27 cellular contexts compared by ENCODE assay signal in the genomic region with DNA sequence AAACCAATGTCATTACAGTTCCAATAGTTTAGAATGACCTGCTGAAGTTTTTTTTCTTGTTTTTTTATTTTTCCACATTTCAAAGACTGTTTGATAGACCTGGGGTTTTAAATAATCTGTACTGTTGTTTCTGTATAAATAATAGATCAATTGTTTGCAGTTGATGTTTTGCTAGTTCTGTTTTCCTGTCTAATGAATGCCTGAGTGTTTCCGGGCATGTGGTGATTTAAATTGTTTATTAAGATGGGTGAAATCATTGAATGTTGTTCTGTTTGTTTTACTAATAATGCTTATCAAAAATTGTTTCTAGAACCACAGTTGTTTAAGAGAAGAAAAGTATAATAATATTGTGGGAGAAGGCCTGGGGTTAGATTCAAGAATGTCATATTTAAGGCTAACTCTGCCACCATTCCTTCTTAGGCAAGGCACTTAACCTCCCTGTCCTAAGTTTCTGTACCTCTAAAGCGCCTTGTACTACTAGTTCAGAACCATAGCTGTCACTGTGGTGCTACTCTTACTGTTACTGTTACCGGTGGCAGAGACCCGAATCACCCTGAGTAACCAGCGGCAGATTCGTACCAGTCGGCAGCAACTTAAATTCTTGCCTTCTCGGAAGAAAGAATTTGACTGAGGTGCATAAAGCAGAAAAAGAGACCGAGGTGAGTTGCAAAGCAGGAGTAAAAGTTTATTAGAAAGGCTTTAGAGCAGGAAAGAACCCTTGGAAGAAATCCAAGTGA.
"Had no signal": no experiment of that assay in that cellular context is flagged by ENCODE, and none has a peak within 500 bp of the region (broad histone marks: within the 10 kb centered on the region; RNA-seq: fewer than 3 reads in every experiment).

No MANE protein-coding gene starts in this region.

- ATAC-seq: body of pancreas; left colon; naive thymus-derived CD8-positive, alpha-beta T cell; upper lobe of right lung had no signal

- H3K27ac ChIP-seq: body of pancreas, cardiac muscle cell, hepatocyte, sigmoid colon, thyroid gland, upper lobe of right lung had no signal

- H3K4me3 Mint-ChIP-seq: activated CD4-positive, alpha-beta memory T cell treated with anti-CD3 and anti-CD28 coated beads for 36 hours; activated naive CD4-positive, alpha-beta T cell treated with anti-CD3 and anti-CD28 coated beads for 36 hours; dendritic cell treated with granulocyte-macrophage colony-stimulating factor and Interleukin-4, amounts not matched to agents 40 ng/mL and 50 ng/mL, for 4 days; naive thymus-derived CD8-positive, alpha-beta T cell; T-helper 1 cell treated with Interleukin-12 subunit alpha and Interleukin-12 subunit beta and Interleukin-4 antibody, amounts not matched to agents 30 μg/mL and 1 μg/mL, for 36 hours had no signal

- DNase-seq: activated CD4-positive, alpha-beta memory T cell treated with anti-CD3 and anti-CD28 coated beads for 36 hours; activated CD4-positive, alpha-beta T cell treated with anti-CD3 and anti-CD28 coated beads for 48 hours; activated CD4-positive, CD25-positive, alpha-beta regulatory T cell; activated effector memory CD4-positive, alpha-beta T cell treated with Interleukin-2 at 50 U/mL for 16 hours; activated naive CD4-positive, alpha-beta T cell treated with anti-CD3 and anti-CD28 coated beads for 36 hours; activated T-cell treated with anti-CD3 and anti-CD28 coated beads, Interleukin-2, amount 50 U/mL, for 48 hours; body of pancreas; effector CD8-positive, alpha-beta T cell; erythroblast; foreskin fibroblast; glutamatergic neuron; left colon; mesenchymal stem cell; naive thymus-derived CD8-positive, alpha-beta T cell; retina; sigmoid colon; stimulated activated CD4-positive, alpha-beta T cell treated with anti-CD3 and anti-CD28 coated beads, Interleukin-4, amount 100 ng/mL, for 1 hour; stimulated activated naive CD4-positive, alpha-beta T cell; T1000; thyroid gland; upper lobe of right lung had no signal

- H3K4me1 Mint-ChIP-seq: naive thymus-derived CD8-positive, alpha-beta T cell had no signal

- H3K4me1 ChIP-seq: body of pancreas, sigmoid colon, thyroid gland, upper lobe of right lung had no signal

- H3K27me3 Mint-ChIP-seq: activated CD4-positive, alpha-beta memory T cell treated with anti-CD3 and anti-CD28 coated beads for 36 hours; dendritic cell treated with granulocyte-macrophage colony-stimulating factor and Interleukin-4, amounts not matched to agents 40 ng/mL and 50 ng/mL, for 4 days; naive thymus-derived CD8-positive, alpha-beta T cell; progenitor cell of endocrine pancreas had no signal

- H3K27me3 ChIP-seq: body of pancreas, cardiac muscle cell, hepatocyte, sigmoid colon, thyroid gland, upper lobe of right lung had no signal

- H3K36me3 ChIP-seq: cardiac muscle cell, sigmoid colon, thyroid gland, upper lobe of right lung had no signal

- H3K27ac Mint-ChIP-seq: activated CD4-positive, alpha-beta memory T cell treated with anti-CD3 and anti-CD28 coated beads for 36 hours; activated naive CD4-positive, alpha-beta T cell treated with anti-CD3 and anti-CD28 coated beads for 36 hours; dendritic cell treated with granulocyte-macrophage colony-stimulating factor and Interleukin-4, amounts not matched to agents 40 ng/mL and 50 ng/mL, for 4 days; naive thymus-derived CD8-positive, alpha-beta T cell; progenitor cell of endocrine pancreas; T-helper 1 cell treated with Interleukin-12 subunit alpha and Interleukin-12 subunit beta and Interleukin-4 antibody, amounts not matched to agents 30 μg/mL and 1 μg/mL, for 36 hours had no signal

- H3K36me3 Mint-ChIP-seq: activated CD4-positive, alpha-beta memory T cell treated with anti-CD3 and anti-CD28 coated beads for 36 hours; naive thymus-derived CD8-positive, alpha-beta T cell had no signal

- H3K4me3 ChIP-seq: body of pancreas, cardiac muscle cell, hepatocyte, sigmoid colon, smooth muscle cell, thyroid gland, upper lobe of right lung had no signal

- H3K9me3 ChIP-seq: body of pancreas, sigmoid colon, thyroid gland, upper lobe of right lung had no signal

- H3K9me3 Mint-ChIP-seq: activated CD4-positive, alpha-beta memory T cell treated with anti-CD3 and anti-CD28 coated beads for 36 hours; activated naive CD4-positive, alpha-beta T cell treated with anti-CD3 and anti-CD28 coated beads for 36 hours; dendritic cell treated with granulocyte-macrophage colony-stimulating factor and Interleukin-4, amounts not matched to agents 40 ng/mL and 50 ng/mL, for 4 days; T-helper 1 cell treated with Interleukin-12 subunit alpha and Interleukin-12 subunit beta and Interleukin-4 antibody, amounts not matched to agents 30 μg/mL and 1 μg/mL, for 36 hours had no signal
